In the genomic region with DNA sequence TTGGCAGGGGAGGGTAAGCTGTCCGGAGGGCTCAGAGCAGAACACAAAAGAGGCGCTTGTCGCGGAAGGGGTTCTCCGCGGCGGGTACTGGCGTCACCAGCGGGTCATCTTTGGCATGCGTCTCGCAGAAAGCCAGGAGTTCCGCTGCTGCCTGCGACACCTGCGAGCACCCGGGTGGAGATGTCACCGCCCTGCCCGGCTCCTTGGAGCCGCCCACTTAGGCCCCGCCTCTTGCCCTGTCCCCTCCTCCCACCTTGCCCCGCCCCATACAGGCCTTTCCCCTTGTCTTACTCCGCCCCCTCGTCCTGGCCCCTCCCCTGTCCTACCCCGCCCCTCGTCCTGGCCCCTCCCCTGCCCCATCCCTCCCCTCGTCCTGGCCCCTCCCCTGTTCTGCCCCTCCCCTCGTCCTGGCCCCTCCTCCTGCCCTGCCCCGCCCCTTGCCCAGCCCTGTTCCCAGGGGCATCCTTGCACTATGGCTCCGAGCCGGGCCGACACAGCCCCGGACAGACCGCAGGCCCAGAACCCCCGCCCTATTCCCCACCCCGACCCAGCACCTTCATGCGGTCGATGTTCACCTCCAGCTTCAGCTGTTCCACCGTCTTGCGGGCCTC, we compare ENCODE assay signal across 8 cellular contexts. TPM values are rescaled to one million over a fixed set of nuclear protein-coding genes. Genes with fewer than 3 reads are reported as not detected.
DNase-seq lines count a peak whose midpoint lies in the region; ATAC-seq and TF ChIP-seq lines count a peak whose summit lies in the region.

No MANE protein-coding gene starts in this region.

- no peaks in the 10 kb centered on the region for H3K36me3 ChIP-seq in mucosa of descending colon (ENCODE audit: low read depth)

- H3K9me3 ChIP-seq in mucosa of descending colon: no peaks in the 10 kb centered on the region

- peak; percentile 56 for ATAC-seq in HG03103 (IDR thresholded peaks at IDR 0.05; ENCODE audit: low read depth, unreplicated experiment)
- ATAC-seq in mucosa of descending colon: peak; percentile 93

- DNase-seq in G401 (ENCODE audit: low spot score) (peak; percentile 45), NCI-H82 treated with DMSO at 0.1 percent for 48 hours (lab: John Stamatoyannopoulos, UW; ENCODE audit: unreplicated experiment) (peak; percentile 78), epidermal melanocyte (ENCODE audit: insufficient read length, low spot score) (peak; percentile 79), mucosa of descending colon (peak; percentile 94 to 98 (median 95)), inferior parietal cortex (ENCODE audit: extremely low spot score) (no peak)
- DNase-seq in activated CD8-positive, alpha-beta memory T cell treated with anti-CD3 and anti-CD28 coated beads, Interleukin-2, amount 50 U/mL, for 24 hours (ENCODE audit: extremely low read depth): peak; percentile 84
- peak; percentile 68 to 85 for DNase-seq in stimulated activated CD8-positive, alpha-beta memory T cell treated with anti-CD3 and anti-CD28 coated beads, Interleukin-4, amount 100 ng/mL, for 1 hour (ENCODE audit: low read depth in 2 of 2, low spot score in 1 of 2)

- in situ Hi-C loops in G401 (cut with HindIII; ENCODE audit: low sequenced_read_pairs): no loop called here

- no peak overlapping the region for H3K4me3 ChIP-seq in mucosa of descending colon

- intact Hi-C loops in mucosa of descending colon (cut with DNase I, micrococcal nuclease): no loop called here

- H3K4me1 ChIP-seq in mucosa of descending colon (ENCODE audit: low read depth): peaks cover 10% of the 10 kb centered on the region

- no peak for TF ChIP-seq CTCF in mucosa of descending colon (IDR thresholded peaks at IDR 0.05)

RNA-seq across cellular contexts. Expression of gene GNG8, which starts 1.9 kb away (rescaled TPM):
- not detected in 2 replicates for total RNA-seq in G401 (2014; rRNA removed; shearing (Covaris generic))
- total RNA-seq in mucosa of descending colon: 1 to 10 TPM in 1 of 3 donors, not detected in 2; 2.3 TPM

RNA-seq across cellular contexts. Expression of gene PTGIR, which starts 9.3 kb away (rescaled TPM):
- 1.7 and 16.2 TPM in 2 replicates for total RNA-seq in G401 (2014; rRNA removed; shearing (Covaris generic))
- total RNA-seq in mucosa of descending colon: 1 to 10 TPM in 2 of 3 donors, under 1 TPM in 1; 0.49 to 2.4 (median 2.1) TPM

RNA-seq across cellular contexts. Expression of gene DACT3, which starts 26.8 kb away (rescaled TPM):
- total RNA-seq in G401 (2014; rRNA removed; shearing (Covaris generic)): 12.0 and 16.3 TPM in 2 replicates
- total RNA-seq in mucosa of descending colon: 10 to 100 TPM in 1 of 3 donors, 1 to 10 TPM in 2; 1.9 to 60.9 (median 3.4) TPM

RNA-seq across cellular contexts. Expression of gene CALM3, which starts 33.0 kb away (rescaled TPM):
- 109 and 147 TPM in 2 replicates for total RNA-seq in G401 (2014; rRNA removed; shearing (Covaris generic))
- 100 to 1,000 TPM; 241 to 325 (median 252) TPM for total RNA-seq in mucosa of descending colon
